In the genomic region with DNA sequence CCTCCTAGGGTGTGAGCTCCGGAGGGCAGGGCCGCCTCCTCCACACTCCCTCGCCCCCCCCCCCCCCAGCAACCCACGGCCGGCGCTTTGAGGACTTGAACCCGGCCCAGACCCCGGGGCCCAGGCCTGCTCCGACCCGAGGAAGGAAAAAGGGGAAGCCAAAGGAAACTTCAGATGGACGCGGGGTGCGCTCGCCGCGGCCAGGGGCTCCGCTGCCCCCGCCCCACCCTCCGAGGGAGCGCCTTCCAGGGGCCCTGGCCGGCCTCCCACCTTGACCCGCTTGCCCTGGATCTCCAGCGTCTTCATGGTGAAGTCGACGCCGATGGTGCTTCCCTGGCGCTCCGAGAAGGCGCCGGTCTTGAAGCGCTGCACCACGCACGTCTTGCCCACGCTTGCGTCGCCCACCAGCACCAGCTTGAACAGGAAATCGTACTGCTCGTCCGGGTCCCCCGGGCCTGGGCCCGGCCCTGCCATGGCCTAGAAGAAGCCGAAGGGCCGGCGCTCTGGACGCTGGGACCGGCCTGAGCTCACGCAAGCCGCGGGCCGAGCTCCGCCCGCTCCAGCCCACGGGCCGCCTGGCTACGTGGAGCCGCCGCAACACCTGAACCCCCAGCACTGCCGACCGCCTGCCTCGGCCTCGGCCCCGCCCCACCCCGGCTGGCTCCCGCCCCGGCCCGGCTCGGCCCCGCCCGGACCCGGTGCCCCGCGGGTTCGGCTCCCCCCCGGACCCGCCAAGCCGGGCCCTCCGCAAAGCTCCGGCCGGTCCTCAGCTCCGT, we compare ENCODE assay signal across 8 cellular contexts. TPM values are rescaled to one million over a fixed set of nuclear protein-coding genes. Genes with fewer than 3 reads are reported as not detected.
DNase-seq lines count a peak whose midpoint lies in the region; ATAC-seq and TF ChIP-seq lines count a peak whose summit lies in the region.

No MANE protein-coding gene starts in this region.

- ATAC-seq in GM18505 (IDR thresholded peaks at IDR 0.05; ENCODE audit: unreplicated experiment): peak; percentile 9
- peak; percentile 0 for ATAC-seq in HG03103 (IDR thresholded peaks at IDR 0.05; ENCODE audit: low read depth, unreplicated experiment)
- peak; percentile 22 for ATAC-seq in activated B cell treated with CpG ODN at 0.5 μM for 24 hours (ENCODE audit: low read depth)
- peak; percentile 48 for ATAC-seq in aorta (ENCODE audit: low FRiP score)

- no peaks in the 10 kb centered on the region for H3K27me3 ChIP-seq in effector memory CD4-positive, alpha-beta T cell (replicated peaks; ENCODE audit: control insufficient read depth, insufficient read depth, low read length, poor library complexity, severe bottlenecking)
- H3K27me3 ChIP-seq in muscle layer of colon (ENCODE audit: control insufficient read depth in 1 of 2, insufficient read depth in 2 of 2, low read length in 2 of 2) (no peaks in the 10 kb centered on the region), aorta (ENCODE audit: control insufficient read depth in 1 of 2, insufficient read depth in 2 of 2, low read length in 1 of 2) (no peaks in the 10 kb centered on the region)

- CTCF ChIA-PET in activated B cell treated with CpG ODN at 0.5 μM for 24 hours (lab: Charles Lee): interaction anchor here (0.7 to 3.7 kb wide), 7 partner anchors 41 to 195 kb away, joined by 3 to 21 read pairs (median 3); a partner anchor contains a TSS

- H3K9ac ChIP-seq in muscle layer of colon (ENCODE audit: low read length): peak overlapping the region; percentile 51

- POLR2A ChIA-PET in activated B cell treated with CpG ODN at 0.5 μM for 24 hours (lab: Charles Lee): interaction anchor here (0.6 to 5.7 kb wide), 23 partner anchors 7 to 991 kb away, joined by 3 to 39 read pairs (median 5); partner anchors contain the start of genes ACAD9, CNBP, COPG1 and HMCES

- intact Hi-C loops in activated B cell treated with CpG ODN at 0.5 μM for 24 hours (cut with micrococcal nuclease) (loop anchor here (2.0 to 5.0 kb wide), 8 partner anchors 94 to 991 kb away; partner anchors contain the start of genes COPG1, HMCES and MBD4), aorta (cut with DNase I) (loop anchor here in 1 of 2 donors (5.0 kb wide), 1 partner anchor 69 kb away; no protein-coding TSS in a partner anchor)

- H3K9me3 ChIP-seq in effector memory CD4-positive, alpha-beta T cell (ENCODE audit: control insufficient read depth, low read length): no peaks in the 10 kb centered on the region
- H3K9me3 ChIP-seq in muscle layer of colon (ENCODE audit: low read length) (no peaks in the 10 kb centered on the region), aorta (ENCODE audit: control insufficient read depth, low read length) (no peaks in the 10 kb centered on the region)

- no peak for TF ChIP-seq CTCF in activated B cell treated with CpG ODN at 0.5 μM for 24 hours (IDR thresholded peaks at IDR 0.05)

- peak; percentile 48 for TF ChIP-seq POLR2A in GM18505 (IDR thresholded peaks at IDR 0.05; ENCODE audit: borderline replicate concordance, extremely low read depth, insufficient read depth, insufficient read length)

- H3K9me3 Mint-ChIP-seq in activated B cell treated with CpG ODN at 0.5 μM for 24 hours: no peaks in the 10 kb centered on the region

- 0 to 1% methylated on average over 58 to 80 of the region's 80 CpGs for WGBS in aorta, 2 donors

- peak overlapping the region; percentile 76 for H3K4me3 ChIP-seq in effector memory CD4-positive, alpha-beta T cell (ENCODE audit: insufficient read depth, low read depth, low read length, poor library complexity, severe bottlenecking)
- H3K4me3 ChIP-seq in muscle layer of colon (ENCODE audit: low read depth in 1 of 2, low read length in 2 of 2): peak overlapping the region; percentile 75 to 82
- H3K4me3 ChIP-seq in aorta (ENCODE audit: low read length in 2 of 2): peak overlapping the region; percentile 75 to 78

- peaks cover 35% of the 10 kb centered on the region for H3K4me1 ChIP-seq in effector memory CD4-positive, alpha-beta T cell (ENCODE audit: control insufficient read depth, insufficient read depth, low read length, poor library complexity, severe bottlenecking)
- H3K4me1 ChIP-seq in muscle layer of colon (ENCODE audit: insufficient read depth, low read length): peaks cover 19% of the 10 kb centered on the region
- H3K4me1 ChIP-seq in aorta (ENCODE audit: control insufficient read depth in 1 of 2, insufficient read depth in 2 of 2, low read length in 2 of 2): no peaks in the 10 kb centered on the region

- H3K27ac Mint-ChIP-seq in activated B cell treated with CpG ODN at 0.5 μM for 24 hours: peak overlapping the region; percentile 86

- DNase-seq in activated B cell treated with CpG ODN at 0.5 μM for 24 hours (no peak), aorta (peak; percentile 56 to 78), NCI-H1048 (lab: John Stamatoyannopoulos, UW) (no peak), MV-4-11 (lab: John Stamatoyannopoulos, UW) (no peak)
- DNase-seq in effector memory CD4-positive, alpha-beta T cell: no peak

- H3K4me3 Mint-ChIP-seq in activated B cell treated with CpG ODN at 0.5 μM for 24 hours: peak overlapping the region; percentile 87

- H3K27me3 Mint-ChIP-seq in activated B cell treated with CpG ODN at 0.5 μM for 24 hours: no peaks in the 10 kb centered on the region

- H3K27ac ChIP-seq in effector memory CD4-positive, alpha-beta T cell (ENCODE audit: insufficient read depth, low read length, poor library complexity, severe bottlenecking): peak overlapping the region; percentile 89
- peak overlapping the region; percentile 83 for H3K27ac ChIP-seq in muscle layer of colon (ENCODE audit: low read depth, low read length)
- H3K27ac ChIP-seq in aorta (ENCODE audit: low read depth in 1 of 2, low read length in 2 of 2): peak overlapping the region; percentile 30 to 76

- H3K36me3 Mint-ChIP-seq in activated B cell treated with CpG ODN at 0.5 μM for 24 hours (ENCODE audit: low read depth): peaks cover 15% of the 10 kb centered on the region

- H3K4me1 Mint-ChIP-seq in activated B cell treated with CpG ODN at 0.5 μM for 24 hours: peaks cover 53% of the 10 kb centered on the region

- H3K36me3 ChIP-seq in effector memory CD4-positive, alpha-beta T cell (ENCODE audit: control insufficient read depth, insufficient read depth, low read length): no peaks in the 10 kb centered on the region
- H3K36me3 ChIP-seq in muscle layer of colon (ENCODE audit: insufficient read depth, low read length) (no peaks in the 10 kb centered on the region), aorta (ENCODE audit: control insufficient read depth in 1 of 2, insufficient read depth in 2 of 2, low read length in 1 of 2) (no peaks in the 10 kb centered on the region)

RNA-seq across cellular contexts. Expression of gene RAB43, which starts 0.4 kb away (rescaled TPM):
- total RNA-seq in activated B cell treated with CpG ODN at 0.5 μM for 24 hours (9.8 and 12.8 TPM in 2 replicates), aorta (10 to 100 TPM; 24.0 to 25.4 TPM)
- polyA plus RNA-seq in aorta: 10 to 100 TPM in 1 of 2 donors, 1 to 10 TPM in 1; 3.5 to 10.3 TPM

RNA-seq across cellular contexts. Expression of gene ISY1, which starts 39.7 kb away (rescaled TPM):
- 47.7 and 52.9 TPM in 2 replicates for total RNA-seq in activated B cell treated with CpG ODN at 0.5 μM for 24 hours
- total RNA-seq in aorta: 10 to 100 TPM; 26.1 to 30.3 TPM
- polyA plus RNA-seq in aorta: 10 to 100 TPM; 23.8 to 26.3 TPM

Comparison
In these comparisons a context has a peak if more than half of its experiments do, and no peak if none do; other contexts are left out.
1. DNase-seq: peak in aorta (2 of 2); none in activated B cell treated with CpG ODN at 0.5 μM for 24 hours (single experiment), effector memory CD4-positive, alpha-beta T cell (0 of 3), NCI-H1048 (single experiment) and MV-4-11 (single experiment).
2. Peak in every context shown above with its lines, with median percentiles within 50 percentile points of each other: ATAC-seq, H3K27ac ChIP-seq and H3K4me3 ChIP-seq.